In the genomic region with DNA sequence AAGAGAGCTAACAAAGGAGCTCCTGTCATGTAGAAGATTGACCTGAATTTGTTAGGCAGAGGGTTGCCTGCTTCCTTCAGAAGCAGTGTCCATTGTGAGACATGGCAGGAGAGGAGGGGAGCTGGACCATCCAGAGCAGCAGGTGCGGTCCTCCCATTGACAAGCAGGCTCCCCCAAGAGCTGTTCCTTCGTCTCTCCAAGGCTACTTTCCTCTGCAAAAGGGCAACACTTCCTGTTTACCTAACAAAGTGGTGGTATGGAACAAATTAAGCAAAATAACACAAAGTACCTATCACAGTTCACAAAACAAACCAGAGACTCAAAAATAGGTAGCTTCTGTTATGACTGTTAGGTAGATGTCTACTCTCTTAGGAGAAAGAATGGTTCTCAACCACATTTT, we compare ENCODE assay signal across 33 cellular contexts.
"Had no signal": no experiment of that assay in that cellular context is flagged by ENCODE, and none has a peak within 500 bp of the region (broad histone marks: within the 10 kb centered on the region; RNA-seq: fewer than 3 reads in every experiment).

No MANE protein-coding gene starts in this region.

- H3K27me3 ChIP-seq: adrenal gland, body of pancreas, esophagus squamous epithelium, gastroesophageal sphincter had no signal

- H3K4me3 ChIP-seq: adrenal gland, body of pancreas, esophagus squamous epithelium, gastroesophageal sphincter had no signal

- H3K27ac ChIP-seq: adrenal gland, body of pancreas, epithelial cell of prostate, esophagus squamous epithelium, gastroesophageal sphincter, WERI-Rb-1 had no signal

- H3K9me3 ChIP-seq: adrenal gland, body of pancreas, esophagus squamous epithelium, gastroesophageal sphincter had no signal

- ATAC-seq: activated CD4-positive, CD25-positive, alpha-beta regulatory T cell treated with anti-CD3 and anti-CD28 coated beads, Interleukin-2, amount 50 U/mL, for 24 hours; activated CD8-positive, alpha-beta memory T cell treated with anti-CD3 and anti-CD28 coated beads, Interleukin-2, amount 10 ng/mL, durations not matched to agents 7 days and 5 days; activated CD8-positive, alpha-beta T cell treated with anti-CD3 and anti-CD28 coated beads, Interleukin-2, amount 10 ng/mL, durations not matched to agents 7 days and 5 days; activated naive CD8-positive, alpha-beta T cell treated with anti-CD3 and anti-CD28 coated beads, Interleukin-2, amount 50 U/mL, for 24 hours; body of pancreas; gastroesophageal sphincter; T-helper 17 cell had no signal

- FAIRE-seq: colon, endometrium, endothelial cell of umbilical vein had no signal

- H3K36me3 ChIP-seq: adrenal gland, esophagus squamous epithelium, WERI-Rb-1 had no signal

- DNase-seq: activated B cell treated with CpG ODN at 0.5 μM for 24 hours; activated CD4-positive, alpha-beta T cell treated with anti-CD3 and anti-CD28 coated beads for 48 hours; activated CD4-positive, alpha-beta T cell treated with anti-CD3 and anti-CD28 coated beads, Interleukin-2, amount 50 U/mL, for 1 hour; activated CD4-positive, alpha-beta T cell treated with anti-CD3 and anti-CD28 coated beads, Interleukin-2, amount 50 U/mL, for 48 hours; activated CD8-positive, alpha-beta memory T cell treated with anti-CD3 and anti-CD28 coated beads, Interleukin-2, amount 10 ng/mL, durations not matched to agents 7 days and 5 days; activated CD8-positive, alpha-beta memory T cell treated with anti-CD3 and anti-CD28 coated beads, Interleukin-2, amount 50 U/mL, for 4 hours; activated CD8-positive, alpha-beta T cell treated with anti-CD3 and anti-CD28 coated beads, Interleukin-2, amount 10 ng/mL, durations not matched to agents 7 days and 5 days; activated effector memory CD4-positive, alpha-beta T cell treated with anti-CD3 and anti-CD28 coated beads, Interleukin-2, amount 50 U/mL, for 16 hours; activated naive CD4-positive, alpha-beta T cell treated with anti-CD3 and anti-CD28 coated beads for 36 hours; activated naive CD8-positive, alpha-beta T cell treated with anti-CD3 and anti-CD28 coated beads for 36 hours; activated naive CD8-positive, alpha-beta T cell treated with anti-CD3 and anti-CD28 coated beads, Interleukin-2, amount 50 U/mL, for 24 hours; activated T-cell treated with anti-CD3 and anti-CD28 coated beads, Interleukin-2, amount 50 U/mL, for 1 hour; activated T-cell treated with anti-CD3 and anti-CD28 coated beads, Interleukin-2, amount 50 U/mL, for 48 hours; adrenal gland; amygdala; aorta; body of pancreas; caudate nucleus; cortex of kidney; dermis blood vessel endothelial cell; effector CD8-positive, alpha-beta T cell; esophagus squamous epithelium; foreskin melanocyte; T-helper 1 cell; T-helper 17 cell; T1000; WERI-Rb-1 had no signal

- H3K4me1 ChIP-seq: body of pancreas had no signal
